Comparison of ENCODE assay signal across 28 cellular contexts in the genomic region with DNA sequence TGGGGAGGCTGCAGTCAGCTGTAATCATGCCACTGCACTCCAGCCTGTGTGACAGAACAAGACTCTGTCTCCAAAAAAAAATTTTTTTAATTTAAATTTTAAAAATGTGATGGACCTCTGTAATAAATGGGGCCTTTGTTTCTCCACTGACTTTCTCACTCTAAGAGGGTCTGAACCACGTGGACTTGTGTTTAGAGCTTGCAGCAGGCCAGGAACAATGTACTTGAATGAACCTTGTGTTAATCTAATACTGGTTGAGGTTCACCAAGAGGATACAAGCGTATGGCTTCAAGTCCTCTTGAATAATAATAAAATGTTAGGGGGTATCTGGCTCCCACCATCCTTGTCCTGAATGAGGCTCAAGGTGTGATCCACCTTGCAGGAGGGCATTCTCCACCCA. TPM values are rescaled to one million over a fixed set of nuclear protein-coding genes. Genes with fewer than 3 reads are reported as not detected.
"Had no signal": no experiment of that assay in that cellular context is flagged by ENCODE, and none has a peak within 500 bp of the region (broad histone marks: within the 10 kb centered on the region; RNA-seq: fewer than 3 reads in every experiment).

No MANE protein-coding gene starts in this region.

- H3K27ac ChIP-seq: neural progenitor cell, neutrophil, ovary, parathyroid adenoma, psoas muscle, right lobe of liver, sigmoid colon, suprapubic skin, testis, tibial artery, transverse colon, upper lobe of left lung, vagina had no signal

- H3K4me3 ChIP-seq: neural progenitor cell, ovary, psoas muscle, right lobe of liver, sigmoid colon, suprapubic skin, testis, tibial artery, transverse colon, upper lobe of left lung, vagina had no signal

- FAIRE-seq: small intestine, urothelium cell line had no signal

- H3K4me1 ChIP-seq: neural progenitor cell, parathyroid adenoma, psoas muscle, right lobe of liver, sigmoid colon, suprapubic skin, testis, tibial artery, transverse colon, upper lobe of left lung, vagina had no signal

- H3K4me2 ChIP-seq: neural progenitor cell had no signal

- H3K27me3 ChIP-seq: neural progenitor cell, neutrophil, ovary, right lobe of liver, sigmoid colon, suprapubic skin, testis, tibial artery, transverse colon, upper lobe of left lung, vagina had no signal

- DNase-seq: naive thymus-derived CD4-positive, alpha-beta T cell; natural killer cell; nucleus accumbens; posterior cingulate gyrus; psoas muscle; right cardiac atrium; right lobe of liver; small intestine; stimulated activated CD4-positive, alpha-beta T cell treated with anti-CD3 and anti-CD28 coated beads, Interleukin-15, amount 100 ng/mL, for 24 hours; stimulated activated CD4-positive, alpha-beta T cell treated with anti-CD3 and anti-CD28 coated beads, Interleukin-4, amount 100 ng/mL, for 1 hour; stimulated activated CD4-positive, alpha-beta T cell treated with anti-CD3 and anti-CD28 coated beads, Interleukin-4, amount 100 ng/mL, for 4 hours; stimulated activated CD8-positive, alpha-beta memory T cell treated with anti-CD3 and anti-CD28 coated beads, Interleukin-4, amount 100 ng/mL, for 48 hours; stimulated activated naive CD4-positive, alpha-beta T cell; stimulated activated naive CD8-positive, alpha-beta T cell treated with anti-CD3 and anti-CD28 coated beads, Interleukin-15, amount 100 ng/mL, for 72 hours; stimulated activated naive CD8-positive, alpha-beta T cell treated with anti-CD3 and anti-CD28 coated beads, Interleukin-15, Interleukin-2, amounts not matched to agents 100 U/mL and 50 U/mL, for 24 hours; substantia nigra; testis; tibial artery; transverse colon had no signal

- H3K9me3 ChIP-seq: neutrophil, ovary, psoas muscle, sigmoid colon, suprapubic skin, testis, upper lobe of left lung, vagina had no signal

- H3K9ac ChIP-seq: neural progenitor cell, parathyroid adenoma had no signal

- H2AFZ ChIP-seq: neural progenitor cell, parathyroid adenoma had no signal

- H3K79me2 ChIP-seq: parathyroid adenoma had no signal

- H3K36me3 ChIP-seq: neural progenitor cell, neutrophil, ovary, right lobe of liver, sigmoid colon, suprapubic skin, transverse colon, upper lobe of left lung, vagina had no signal

RNA-seq across cellular contexts. Expression of gene SLC2A8, which starts 14.4 kb away (rescaled TPM):
- polyA plus RNA-seq: naive thymus-derived CD4-positive, alpha-beta T cell had no signal
